1 cellular context compared by ENCODE assay signal in the genomic region with DNA sequence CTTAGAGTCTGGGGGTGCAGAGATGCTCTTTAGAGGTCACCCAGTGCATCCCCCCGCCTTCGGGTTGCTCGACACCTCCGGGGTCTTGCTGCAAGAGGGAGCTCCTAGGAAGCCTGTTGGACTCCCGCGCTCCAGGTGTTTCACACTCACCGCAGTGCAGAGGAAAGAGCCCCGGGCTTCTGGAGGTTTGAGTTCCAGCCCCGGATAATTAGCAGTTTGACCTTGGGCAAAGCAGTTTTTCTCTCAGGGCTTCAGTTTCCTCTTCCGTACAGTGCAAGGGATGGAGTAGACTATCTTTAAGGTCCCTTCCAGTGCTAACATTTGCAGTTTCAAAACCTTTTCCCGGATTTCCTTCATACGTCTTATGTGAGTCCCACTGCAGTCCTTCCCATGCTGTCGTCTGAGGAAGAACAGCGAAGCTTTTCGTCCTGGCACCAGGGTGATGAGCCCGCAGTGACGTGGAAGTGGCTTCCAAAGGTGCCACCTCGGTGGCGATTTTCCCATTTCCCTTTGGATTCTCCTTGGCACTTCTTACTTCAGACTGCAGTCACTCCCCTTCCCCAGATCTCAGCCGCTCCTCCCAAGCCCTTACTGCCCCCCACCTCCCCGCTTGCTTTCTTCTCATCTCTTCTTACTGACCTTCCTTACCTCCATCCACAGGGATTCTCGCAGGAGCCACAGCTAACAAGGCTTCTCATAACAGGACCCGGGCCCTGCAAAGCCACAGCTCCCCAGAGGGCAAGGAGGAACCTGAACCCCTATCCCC.
TF ChIP-seq lines count a peak whose summit lies in the region.

No MANE protein-coding gene starts in this region.

TF ChIP-seq in K562, 482 proteins besides CTCF, POLR2A, EP300 and RAD21:
- TF ChIP-seq FOXK2 (conservative IDR thresholded peaks at IDR 0.05 in 1 of 2, IDR thresholded peaks at IDR 0.05 in 1 of 2; ENCODE audit: low read depth in 2 of 2) (no peak), ZNF57 (CRISPR knock-in tag; IDR thresholded peaks at IDR 0.05) (no peak), SAP30 (IDR thresholded peaks at IDR 0.05; ENCODE audit: borderline replicate concordance, insufficient read depth, low read depth, low read length, poor library complexity, severe bottlenecking) (peak; percentile 14), MYC (IDR thresholded peaks at IDR 0.05; ENCODE audit: low read depth, low read length) (no peak), MYC (CRISPR knock-in tag; IDR thresholded peaks at IDR 0.05; ENCODE audit: borderline replicate concordance, low read depth) (no peak), TAF7 (tag; IDR thresholded peaks at IDR 0.05) (no peak), RUNX1 (IDR thresholded peaks at IDR 0.05; ENCODE audit: low read depth) (no peak), ESRRA (IDR thresholded peaks at IDR 0.05; ENCODE audit: borderline replicate concordance, low read depth) (peak; percentile 79), KAT7 (CRISPR knock-in tag; IDR thresholded peaks at IDR 0.05; ENCODE audit: borderline replicate concordance) (no peak), CBX3 (IDR thresholded peaks at IDR 0.05; ENCODE audit: borderline replicate concordance in 1 of 2, low read length in 2 of 2) (no peak), FOXK1 (CRISPR knock-in tag; IDR thresholded peaks at IDR 0.05; ENCODE audit: borderline replicate concordance) (no peak), RBM22 (IDR thresholded peaks at IDR 0.05; ENCODE audit: low read depth, low read length, poor library complexity, severe bottlenecking) (no peak), COPS2 (conservative IDR thresholded peaks at IDR 0.05) (no peak), FOS (IDR thresholded peaks at IDR 0.05; ENCODE audit: extremely low read depth, insufficient read length) (no peak), HNRNPUL1 (IDR thresholded peaks at IDR 0.05; ENCODE audit: low read length) (no peak), SMC3 (conservative IDR thresholded peaks at IDR 0.05; ENCODE audit: insufficient read depth, low read depth, low read length) (no peak)
- TF ChIP-seq, protein P1, sequence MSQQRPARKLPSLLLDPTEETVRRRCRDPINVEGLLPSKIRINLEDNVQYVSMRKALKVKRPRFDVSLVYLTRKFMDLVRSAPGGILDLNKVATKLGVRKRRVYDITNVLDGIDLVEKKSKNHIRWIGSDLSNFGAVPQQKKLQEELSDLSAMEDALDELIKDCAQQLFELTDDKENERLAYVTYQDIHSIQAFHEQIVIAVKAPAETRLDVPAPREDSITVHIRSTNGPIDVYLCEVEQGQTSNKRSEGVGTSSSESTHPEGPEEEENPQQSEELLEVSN (IDR thresholded peaks at IDR 0.05; ENCODE audit: borderline replicate concordance in 1 of 2, extremely low read depth in 1 of 2, insufficient read depth in 1 of 2, insufficient read length in 1 of 2, low read depth in 1 of 2, low read length in 1 of 2, poor library complexity in 1 of 2, severe bottlenecking in 1 of 2): peak in 1 of 2 experiments; percentile 4
- TF ChIP-seq, protein P2, sequence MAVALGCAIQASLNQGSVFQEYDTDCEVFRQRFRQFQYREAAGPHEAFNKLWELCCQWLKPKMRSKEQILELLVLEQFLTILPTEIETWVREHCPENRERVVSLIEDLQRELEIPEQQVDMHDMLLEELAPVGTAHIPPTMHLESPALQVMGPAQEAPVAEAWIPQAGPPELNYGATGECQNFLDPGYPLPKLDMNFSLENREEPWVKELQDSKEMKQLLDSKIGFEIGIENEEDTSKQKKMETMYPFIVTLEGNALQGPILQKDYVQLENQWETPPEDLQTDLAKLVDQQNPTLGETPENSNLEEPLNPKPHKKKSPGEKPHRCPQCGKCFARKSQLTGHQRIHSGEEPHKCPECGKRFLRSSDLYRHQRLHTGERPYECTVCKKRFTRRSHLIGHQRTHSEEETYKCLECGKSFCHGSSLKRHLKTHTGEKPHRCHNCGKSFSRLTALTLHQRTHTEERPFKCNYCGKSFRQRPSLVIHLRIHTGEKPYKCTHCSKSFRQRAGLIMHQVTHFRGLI (CRISPR knock-in tag; IDR thresholded peaks at IDR 0.05): no peak
- TF ChIP-seq, protein P3, sequence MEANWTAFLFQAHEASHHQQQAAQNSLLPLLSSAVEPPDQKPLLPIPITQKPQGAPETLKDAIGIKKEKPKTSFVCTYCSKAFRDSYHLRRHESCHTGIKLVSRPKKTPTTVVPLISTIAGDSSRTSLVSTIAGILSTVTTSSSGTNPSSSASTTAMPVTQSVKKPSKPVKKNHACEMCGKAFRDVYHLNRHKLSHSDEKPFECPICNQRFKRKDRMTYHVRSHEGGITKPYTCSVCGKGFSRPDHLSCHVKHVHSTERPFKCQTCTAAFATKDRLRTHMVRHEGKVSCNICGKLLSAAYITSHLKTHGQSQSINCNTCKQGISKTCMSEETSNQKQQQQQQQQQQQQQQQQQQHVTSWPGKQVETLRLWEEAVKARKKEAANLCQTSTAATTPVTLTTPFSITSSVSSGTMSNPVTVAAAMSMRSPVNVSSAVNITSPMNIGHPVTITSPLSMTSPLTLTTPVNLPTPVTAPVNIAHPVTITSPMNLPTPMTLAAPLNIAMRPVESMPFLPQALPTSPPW (CRISPR knock-in tag; IDR thresholded peaks at IDR 0.05): no peak
